ENCODE assay signal across 11 cellular contexts in the genomic region with DNA sequence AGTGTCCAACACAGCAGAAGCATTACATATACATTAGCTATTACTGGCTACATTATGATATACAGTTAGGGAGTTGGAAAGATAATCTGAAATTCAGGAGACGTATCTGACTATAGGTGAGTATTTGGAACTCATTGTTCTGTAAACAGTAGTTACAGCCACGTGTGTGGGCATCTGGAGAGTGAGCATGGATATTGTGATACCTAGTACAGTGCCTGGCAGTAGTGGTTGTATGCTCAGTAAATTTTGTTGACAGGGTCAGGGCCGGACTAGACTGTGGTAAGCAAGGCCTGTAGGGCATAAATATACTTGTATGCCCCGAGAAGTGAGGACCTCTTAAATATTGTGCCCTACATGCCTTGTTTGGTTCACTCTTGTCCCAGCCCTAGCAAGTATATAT. TPM values are rescaled to one million over a fixed set of nuclear protein-coding genes. Genes with fewer than 3 reads are reported as not detected.
"Had no signal": no experiment of that assay in that cellular context is flagged by ENCODE, and none has a peak within 500 bp of the region (broad histone marks: within the 10 kb centered on the region; RNA-seq: fewer than 3 reads in every experiment).

No MANE protein-coding gene starts in this region.

- H3K27ac ChIP-seq: GM23248, HL-60 had no signal

- H3K9me3 ChIP-seq: HAP-1 had no signal

- H3K9me3 Mint-ChIP-seq: HFFc6 had no signal

- H3K27ac Mint-ChIP-seq: HFFc6 had no signal

- H3K4me1 ChIP-seq: HAP-1 had no signal

- H3K9ac ChIP-seq: GM23248 had no signal

- H3K4me3 ChIP-seq: GM23248, HAP-1, K562 had no signal

- H2AFZ ChIP-seq: GM23248 had no signal

- H3K4me3 Mint-ChIP-seq: HFFc6 had no signal

- H3K36me3 ChIP-seq: HAP-1 had no signal

- DNase-seq: GM23248, GOT3, H7, HFFc6, IMR-90 had no signal

- ATAC-seq: HCT116, K562 had no signal

RNA-seq across cellular contexts. Expression of a gene that starts 2.9 kb away (rescaled TPM):
- total RNA-seq: GM23248, H4, H7, HFFc6, HT1080, IMR-90 had no signal
- polyA plus RNA-seq: GM23248, IMR-90, K562 had no signal
